6 cellular contexts compared by ENCODE assay signal in genomic region chr1:228164561-228165371, GRCh38. TPM values are rescaled to one million over a fixed set of nuclear protein-coding genes. Genes with fewer than 3 reads are reported as not detected.
A peak's percentile ranks its signal among the peaks of the same experiment; 100 is the strongest.
DNase-seq lines count a peak whose midpoint lies in the region; ATAC-seq lines count a peak whose summit lies in the region.

No MANE protein-coding gene starts in this region.

- H3K9me3 ChIP-seq in SJSA1 (replicated peaks) (no peaks in the 10 kb centered on the region), iPS-20b (ENCODE audit: insufficient read depth, low read depth, low read length) (no peaks in the 10 kb centered on the region)

- peaks cover 3% of the 10 kb centered on the region for H3K36me3 ChIP-seq in SJSA1
- H3K36me3 ChIP-seq in iPS-20b (ENCODE audit: insufficient read depth, low read depth, low read length), result no peaks in the 10 kb centered on the region

- H3K4me3 ChIP-seq in SJSA1 (peak overlapping the region; percentile 98), iPS-20b (ENCODE audit: low read length) (peak overlapping the region; percentile 88)

- H3K27ac ChIP-seq in SJSA1 (peak overlapping the region; percentile 39; the same call in 1 of the 2 replicates), iPS-20b (ENCODE audit: low read length) (no peak overlapping the region)

- peak in 1 of 2 experiments; percentile 78 for DNase-seq in SJSA1 (ENCODE audit: low read depth in 1 of 2, low spot score in 2 of 2)
- DNase-seq in glomerular visceral epithelial cell (ENCODE audit: extremely low spot score), result no peak

- H3K4me1 ChIP-seq in SJSA1 (replicated peaks) (peaks cover 10% of the 10 kb centered on the region), iPS-20b (ENCODE audit: insufficient read depth, low read length) (peaks cover 9% of the 10 kb centered on the region; the same call in 1 of the 2 replicates)

- ATAC-seq in GM21447 (IDR thresholded peaks at IDR 0.05; ENCODE audit: unreplicated experiment) (peak; percentile 0), GM18520 (IDR thresholded peaks at IDR 0.05; ENCODE audit: unreplicated experiment) (no peak), HG02763 (IDR thresholded peaks at IDR 0.05; ENCODE audit: unreplicated experiment) (no peak)

- H3K27me3 ChIP-seq in SJSA1 (replicated peaks) (no peaks in the 10 kb centered on the region), iPS-20b (ENCODE audit: insufficient read depth, low read length) (no peaks in the 10 kb centered on the region; the same call in 1 of the 2 replicates)

- peak overlapping the region; percentile 87 for H3K9ac ChIP-seq in iPS-20b (ENCODE audit: low read depth, low read length)

RNA-seq across cellular contexts. Expression of gene IBA57, which starts 0.8 kb away (rescaled TPM):
- total RNA-seq in SJSA1 (2014; rRNA removed; shearing (Covaris generic)), result 2.3 and 4.3 TPM in 2 replicates

RNA-seq across cellular contexts. Expression of gene GJC2, which starts 15.0 kb away (rescaled TPM):
- 2.0 and 2.3 TPM in 2 replicates for total RNA-seq in SJSA1 (2014; rRNA removed; shearing (Covaris generic))

RNA-seq across cellular contexts. Expression of gene GUK1, which starts 24.7 kb away (rescaled TPM):
- 307 and 334 TPM in 2 replicates for total RNA-seq in SJSA1 (2014; rRNA removed; shearing (Covaris generic))

RNA-seq across cellular contexts. Expression of gene OBSCN, which starts 43.1 kb away (rescaled TPM):
- 0.06 and 0.87 TPM in 2 replicates for total RNA-seq in SJSA1 (2014; rRNA removed; shearing (Covaris generic))

RNA-seq across cellular contexts. Expression of gene MRPL55, which starts 55.7 kb away (rescaled TPM):
- 93.4 and 101 TPM in 2 replicates for total RNA-seq in SJSA1 (2014; rRNA removed; shearing (Covaris generic))
